13 cellular contexts compared by ENCODE assay signal in the genomic region with DNA sequence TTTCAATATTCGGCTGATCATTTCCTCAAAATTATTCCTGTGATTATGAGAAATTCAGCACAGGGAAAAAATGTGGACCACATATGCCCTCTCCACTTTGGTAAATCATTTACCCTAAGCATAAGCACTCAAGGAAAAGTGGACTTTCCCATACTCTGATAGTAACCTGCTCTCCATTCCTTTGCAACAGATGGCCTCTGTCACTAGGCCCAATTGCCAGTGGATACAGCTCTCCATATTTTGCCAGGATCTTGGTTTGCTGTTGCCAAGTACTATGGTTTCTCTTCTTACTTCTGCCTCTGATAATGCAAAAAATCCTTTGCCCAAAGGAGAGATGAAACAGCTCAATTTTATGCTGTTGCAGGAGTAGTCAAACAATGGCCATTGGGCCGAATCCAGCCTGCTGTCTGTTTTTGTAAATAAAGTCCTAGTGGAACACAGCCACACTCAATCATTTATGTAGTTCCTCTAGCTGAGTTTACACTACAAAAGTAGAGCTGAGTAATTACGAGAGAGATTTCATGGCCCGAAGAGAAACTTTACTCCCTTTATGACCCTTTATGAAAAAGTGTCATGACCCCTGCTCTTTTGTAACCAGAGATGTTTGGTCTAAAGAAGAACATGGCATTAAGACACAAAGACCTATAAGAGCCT.
"Had no signal": no experiment of that assay in that cellular context is flagged by ENCODE, and none has a peak within 500 bp of the region (broad histone marks: within the 10 kb centered on the region; RNA-seq: fewer than 3 reads in every experiment).

No MANE protein-coding gene starts in this region.

- H3K27me3 ChIP-seq: gastrocnemius medialis, upper lobe of left lung had no signal

- ATAC-seq: gastrocnemius medialis; natural killer cell treated with Interleukin-12 subunit alpha and Interleukin-12 subunit beta and Interleukin-15 and Interleukin-18, amount 100 ng/mL, for 72 hours had no signal

- H3K27ac ChIP-seq: gastrocnemius medialis, upper lobe of left lung had no signal

- H3K4me3 ChIP-seq: gastrocnemius medialis, smooth muscle cell, upper lobe of left lung had no signal

- H3K9me3 Mint-ChIP-seq: activated naive CD4-positive, alpha-beta T cell treated with anti-CD3 and anti-CD28 coated beads, Interleukin-2, amount 50 U/mL, for 24 hours; central memory CD8-positive, alpha-beta T cell; natural killer cell treated with Interleukin-12 subunit alpha and Interleukin-12 subunit beta and Interleukin-15 and Interleukin-18, amount 100 ng/mL, for 72 hours had no signal

- H3K4me1 ChIP-seq: gastrocnemius medialis, upper lobe of left lung had no signal

- H3K4me1 Mint-ChIP-seq: activated naive CD4-positive, alpha-beta T cell treated with anti-CD3 and anti-CD28 coated beads, Interleukin-2, amount 50 U/mL, for 24 hours; central memory CD8-positive, alpha-beta T cell had no signal

- H3K4me3 Mint-ChIP-seq: activated naive CD4-positive, alpha-beta T cell treated with anti-CD3 and anti-CD28 coated beads, Interleukin-2, amount 50 U/mL, for 24 hours; central memory CD8-positive, alpha-beta T cell; natural killer cell treated with Interleukin-12 subunit alpha and Interleukin-12 subunit beta and Interleukin-15 and Interleukin-18, amount 100 ng/mL, for 72 hours had no signal

- H3K36me3 ChIP-seq: gastrocnemius medialis, upper lobe of left lung had no signal

- FAIRE-seq: keratinocyte had no signal

- H3K27ac Mint-ChIP-seq: activated naive CD4-positive, alpha-beta T cell treated with anti-CD3 and anti-CD28 coated beads, Interleukin-2, amount 50 U/mL, for 24 hours; natural killer cell treated with Interleukin-12 subunit alpha and Interleukin-12 subunit beta and Interleukin-15 and Interleukin-18, amount 100 ng/mL, for 72 hours had no signal

- H3K36me3 Mint-ChIP-seq: activated naive CD4-positive, alpha-beta T cell treated with anti-CD3 and anti-CD28 coated beads, Interleukin-2, amount 50 U/mL, for 24 hours; natural killer cell treated with Interleukin-12 subunit alpha and Interleukin-12 subunit beta and Interleukin-15 and Interleukin-18, amount 100 ng/mL, for 72 hours had no signal

- H3K4me2 ChIP-seq: smooth muscle cell had no signal

- DNase-seq: activated effector memory CD4-positive, alpha-beta T cell treated with Interleukin-2 at 50 U/mL for 16 hours; activated T-cell treated with anti-CD3 and anti-CD28 coated beads, Interleukin-2, amount 50 U/mL, for 1 hour; cortex of kidney; effector memory CD4-positive, alpha-beta T cell; gastrocnemius medialis; retina; stimulated activated naive CD4-positive, alpha-beta T cell; upper lobe of left lung had no signal

- H3K9me3 ChIP-seq: gastrocnemius medialis, upper lobe of left lung had no signal
